8 cellular contexts compared by ENCODE assay signal in the genomic region with DNA sequence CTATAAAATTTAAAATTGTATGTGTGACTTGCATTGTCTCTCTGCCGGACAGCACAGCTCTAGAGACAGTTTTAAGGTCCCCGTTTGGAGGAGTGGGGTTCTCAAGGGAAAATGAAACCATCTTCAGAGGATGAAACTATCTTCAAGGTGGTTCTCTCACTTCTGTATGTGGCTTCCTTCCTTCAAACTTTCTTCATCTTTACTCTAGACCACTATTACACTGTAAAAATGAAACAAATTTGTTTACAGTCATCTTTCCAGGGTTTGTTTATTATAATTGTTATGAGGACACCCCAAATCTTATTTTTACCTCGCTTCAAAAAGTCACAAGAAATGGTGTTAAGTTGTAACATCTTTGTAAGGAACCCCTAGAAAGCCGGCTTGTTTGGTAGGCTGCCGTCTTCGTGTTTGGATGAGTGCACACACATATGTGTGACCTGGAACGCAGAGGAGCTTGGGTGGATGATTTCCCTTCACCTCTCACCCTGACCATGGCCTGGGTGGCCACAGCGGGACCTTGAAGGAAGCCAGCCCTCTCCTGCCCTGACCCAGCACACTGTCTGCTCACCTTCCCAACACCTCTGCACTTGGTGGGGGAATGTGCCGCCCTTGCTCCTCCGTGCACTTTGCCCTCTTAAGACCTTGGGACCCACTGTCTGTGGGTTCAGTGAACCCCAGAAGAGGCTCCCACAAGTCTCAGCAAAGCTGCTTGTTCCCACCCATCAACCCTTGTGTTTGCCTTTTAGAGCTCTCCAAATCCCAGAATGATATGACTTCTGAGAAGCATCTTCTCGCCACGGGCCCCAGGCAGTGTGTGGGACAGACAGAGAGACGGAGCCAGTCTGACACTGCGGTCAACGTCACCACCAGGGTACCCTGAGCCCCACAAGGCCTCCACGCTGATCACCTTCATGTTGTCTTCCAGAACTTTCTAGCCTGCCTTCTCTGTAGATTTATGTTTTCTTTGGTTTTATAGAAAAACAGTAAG.
A peak's percentile ranks its signal among the peaks of the same experiment; 100 is the strongest.
DNase-seq lines count a peak whose midpoint lies in the region; ATAC-seq lines count a peak whose summit lies in the region.

No MANE protein-coding gene starts in this region.

- peak; percentile 81 for DNase-seq in mesenteric fat pad (ENCODE audit: low spot score)
- DNase-seq in effector CD4-positive, alpha-beta T cell, result no peak
- no peak for DNase-seq in AML-193 (lab: John Stamatoyannopoulos, UW)
- no peak for DNase-seq in D341Med (ENCODE audit: low spot score)
- no peak for DNase-seq in HuH-7.5 (ENCODE audit: low spot score)

- ATAC-seq in GM18517 (IDR thresholded peaks at IDR 0.05; ENCODE audit: unreplicated experiment), result peak; percentile 74
- peak; percentile 60 for ATAC-seq in GM21515 (IDR thresholded peaks at IDR 0.05; ENCODE audit: unreplicated experiment)
- ATAC-seq in HG03460 (IDR thresholded peaks at IDR 0.05; ENCODE audit: unreplicated experiment), result peak; percentile 60
